ENCODE assay signal across 23 cellular contexts in genomic region chr1:214318956-214319355, GRCh38. TPM values are rescaled to one million over a fixed set of nuclear protein-coding genes. Genes with fewer than 3 reads are reported as not detected.
DNase-seq lines count a peak whose midpoint lies in the region; ATAC-seq and TF ChIP-seq lines count a peak whose summit lies in the region.
"Had no signal": no experiment of that assay in that cellular context is flagged by ENCODE, and none has a peak within 500 bp of the region (broad histone marks: within the 10 kb centered on the region; RNA-seq: fewer than 3 reads in every experiment).

No MANE protein-coding gene starts in this region.

- H3K4me3 ChIP-seq in heart left ventricle (no peak overlapping the region), SJCRH30 (no peak overlapping the region)
- H3K4me3 ChIP-seq: Peyer's patch had no signal

- no peaks in the 10 kb centered on the region for H3K9me3 Mint-ChIP-seq in activated T-helper 1 cell treated with anti-CD3 and anti-CD28 coated beads, Interleukin-12 subunit alpha, Interleukin-12 subunit beta, Interleukin-2, Interleukin-4 antibody, amounts not matched to agents 30 ng/mL and 10 ng/mL and 1 ng/mL, durations not matched to agents 14 hours and 24 hours and 36 hours
- H3K9me3 Mint-ChIP-seq: CD4-positive, alpha-beta memory T cell; IgD-negative memory B cell had no signal

- no peaks in the 10 kb centered on the region for H3K27me3 ChIP-seq in heart left ventricle
- no peaks in the 10 kb centered on the region for H3K27me3 ChIP-seq in SJCRH30
- H3K27me3 ChIP-seq: Peyer's patch had no signal

- DNase-seq in heart left ventricle (no peak), cardiac septum (ENCODE audit: low spot score) (no peak), SJCRH30 (no peak), left kidney (ENCODE audit: low read depth, low spot score) (peak; percentile 50), retina (peak; percentile 68), iPS-NIHi7 (ENCODE audit: extremely low spot score) (no peak)
- DNase-seq in activated T-helper 1 cell treated with anti-CD3 and anti-CD28 coated beads, Interleukin-12 subunit alpha, Interleukin-12 subunit beta, Interleukin-2, Interleukin-4 antibody, amounts not matched to agents 30 ng/mL and 10 ng/mL and 1 ng/mL, durations not matched to agents 14 hours and 24 hours and 36 hours (ENCODE audit: low spot score) = no peak
- DNase-seq: 8988T; CD4-positive, alpha-beta memory T cell; DMS153; GDM1; MM.1S; NCI-H1092; NCI-H146; NCI-H2029 treated with DMSO at 0.1 percent for 48 hours; NK-92 treated with Interleukin-12 subunit alpha and Interleukin-12 subunit beta, amount 100 ng/mL, for 24 hours; Peyer's patch; SHP77 had no signal

- peaks cover 0 to 56% (median 14%) of the 10 kb centered on the region in 12 donors for H3K4me1 ChIP-seq in heart left ventricle
- H3K4me1 ChIP-seq in SJCRH30 = peaks cover 28% of the 10 kb centered on the region
- H3K4me1 ChIP-seq: Peyer's patch had no signal

- ATAC-seq in heart left ventricle (peak in 3 of 4 donors; percentile 36 to 47 (median 41)), esophagus mucosa (no peak)
- ATAC-seq: HCT116 had no signal

- H3K27me3 Mint-ChIP-seq in activated T-helper 1 cell treated with anti-CD3 and anti-CD28 coated beads, Interleukin-12 subunit alpha, Interleukin-12 subunit beta, Interleukin-2, Interleukin-4 antibody, amounts not matched to agents 30 ng/mL and 10 ng/mL and 1 ng/mL, durations not matched to agents 14 hours and 24 hours and 36 hours (ENCODE audit: insufficient read depth) = no peaks in the 10 kb centered on the region
- H3K27me3 Mint-ChIP-seq: B cell; CD4-positive, alpha-beta memory T cell; IgD-negative memory B cell had no signal

- no peak overlapping the region for H3K4me3 Mint-ChIP-seq in activated T-helper 1 cell treated with anti-CD3 and anti-CD28 coated beads, Interleukin-12 subunit alpha, Interleukin-12 subunit beta, Interleukin-2, Interleukin-4 antibody, amounts not matched to agents 30 ng/mL and 10 ng/mL and 1 ng/mL, durations not matched to agents 14 hours and 24 hours and 36 hours
- H3K4me3 Mint-ChIP-seq: B cell; CD4-positive, alpha-beta memory T cell; IgD-negative memory B cell had no signal

- H3K36me3 Mint-ChIP-seq in activated T-helper 1 cell treated with anti-CD3 and anti-CD28 coated beads, Interleukin-12 subunit alpha, Interleukin-12 subunit beta, Interleukin-2, Interleukin-4 antibody, amounts not matched to agents 30 ng/mL and 10 ng/mL and 1 ng/mL, durations not matched to agents 14 hours and 24 hours and 36 hours (ENCODE audit: low read depth) = peaks cover 4% of the 10 kb centered on the region

- H3K27ac Mint-ChIP-seq in activated T-helper 1 cell treated with anti-CD3 and anti-CD28 coated beads, Interleukin-12 subunit alpha, Interleukin-12 subunit beta, Interleukin-2, Interleukin-4 antibody, amounts not matched to agents 30 ng/mL and 10 ng/mL and 1 ng/mL, durations not matched to agents 14 hours and 24 hours and 36 hours = no peak overlapping the region
- H3K27ac Mint-ChIP-seq: B cell had no signal

- peaks cover 0 to 79% (median 32%) of the 10 kb centered on the region in 9 donors for H3K36me3 ChIP-seq in heart left ventricle
- H3K36me3 ChIP-seq in SJCRH30 = peaks cover 2% of the 10 kb centered on the region; the same call in 1 of the 2 replicates

- H3K4me1 Mint-ChIP-seq in activated T-helper 1 cell treated with anti-CD3 and anti-CD28 coated beads, Interleukin-12 subunit alpha, Interleukin-12 subunit beta, Interleukin-2, Interleukin-4 antibody, amounts not matched to agents 30 ng/mL and 10 ng/mL and 1 ng/mL, durations not matched to agents 14 hours and 24 hours and 36 hours (ENCODE audit: low read depth) = no peaks in the 10 kb centered on the region

- 64 to 67% (median 65%) methylated on average over 5 of the region's 5 CpGs for WGBS in heart left ventricle, 4 donors

- H3K27ac ChIP-seq in heart left ventricle (peak overlapping the region; percentile 8 to 93 (median 72)), SJCRH30 (peak overlapping the region; percentile 56)
- H3K27ac ChIP-seq: HL-60, Peyer's patch had no signal

- TF ChIP-seq CTCF in heart left ventricle (IDR thresholded peaks at IDR 0.05) = no peak

- H3K9me3 ChIP-seq in heart left ventricle = no peaks in the 10 kb centered on the region
- no peaks in the 10 kb centered on the region for H3K9me3 ChIP-seq in SJCRH30 (replicated peaks)
- H3K9me3 ChIP-seq: Peyer's patch had no signal

- intact Hi-C loops in heart left ventricle (cut with DNase I) = loop anchor here in 2 of 10 donors (5.0 kb wide), 1 partner anchor 37 kb away; the partner anchor contains the start of gene SMYD2 (in 2 of the 2)
- intact Hi-C loops in cardiac septum (cut with DNase I) = no loop called here
- intact Hi-C loops in activated T-helper 1 cell treated with anti-CD3 and anti-CD28 coated beads, Interleukin-12 subunit alpha, Interleukin-12 subunit beta, Interleukin-2, Interleukin-4 antibody, amounts not matched to agents 30 ng/mL and 10 ng/mL and 1 ng/mL, durations not matched to agents 14 hours and 24 hours and 36 hours (cut with micrococcal nuclease) = no loop called here

- no peak for TF ChIP-seq POLR2A in heart left ventricle (IDR thresholded peaks at IDR 0.05)

RNA-seq across cellular contexts. Expression of gene SMYD2, which starts 38.0 kb away (rescaled TPM):
- total RNA-seq in heart left ventricle (100 to 1,000 TPM; 204 to 406 (median 342) TPM), cardiac septum (445 TPM), esophagus mucosa (32.1 TPM)
- polyA plus RNA-seq in heart left ventricle = 100 to 1,000 TPM; 157 to 194 TPM
- total RNA-seq in SJCRH30 (2014; rRNA removed; shearing (Covaris generic)) = 34.8 and 37.2 TPM in 2 replicates
- 25.7 and 26.8 TPM in 2 replicates for total RNA-seq in activated T-helper 1 cell treated with anti-CD3 and anti-CD28 coated beads, Interleukin-12 subunit alpha, Interleukin-12 subunit beta, Interleukin-2, Interleukin-4 antibody, amounts not matched to agents 30 ng/mL and 10 ng/mL and 1 ng/mL, durations not matched to agents 14 hours and 24 hours and 36 hours

Comparison
In these comparisons a context has a peak if more than half of its experiments do, and no peak if none do; other contexts are left out.
1. DNase-seq: peak in left kidney (single experiment) and retina (single experiment); none in heart left ventricle (0 of 5), cardiac septum (single experiment), SJCRH30 (0 of 2), iPS-NIHi7 (single experiment) and activated T-helper 1 cell treated with anti-CD3 and anti-CD28 coated beads, Interleukin-12 subunit alpha, Interleukin-12 subunit beta, Interleukin-2, Interleukin-4 antibody, amounts not matched to agents 30 ng/mL and 10 ng/mL and 1 ng/mL, durations not matched to agents 14 hours and 24 hours and 36 hours (single experiment).